In the genomic region with DNA sequence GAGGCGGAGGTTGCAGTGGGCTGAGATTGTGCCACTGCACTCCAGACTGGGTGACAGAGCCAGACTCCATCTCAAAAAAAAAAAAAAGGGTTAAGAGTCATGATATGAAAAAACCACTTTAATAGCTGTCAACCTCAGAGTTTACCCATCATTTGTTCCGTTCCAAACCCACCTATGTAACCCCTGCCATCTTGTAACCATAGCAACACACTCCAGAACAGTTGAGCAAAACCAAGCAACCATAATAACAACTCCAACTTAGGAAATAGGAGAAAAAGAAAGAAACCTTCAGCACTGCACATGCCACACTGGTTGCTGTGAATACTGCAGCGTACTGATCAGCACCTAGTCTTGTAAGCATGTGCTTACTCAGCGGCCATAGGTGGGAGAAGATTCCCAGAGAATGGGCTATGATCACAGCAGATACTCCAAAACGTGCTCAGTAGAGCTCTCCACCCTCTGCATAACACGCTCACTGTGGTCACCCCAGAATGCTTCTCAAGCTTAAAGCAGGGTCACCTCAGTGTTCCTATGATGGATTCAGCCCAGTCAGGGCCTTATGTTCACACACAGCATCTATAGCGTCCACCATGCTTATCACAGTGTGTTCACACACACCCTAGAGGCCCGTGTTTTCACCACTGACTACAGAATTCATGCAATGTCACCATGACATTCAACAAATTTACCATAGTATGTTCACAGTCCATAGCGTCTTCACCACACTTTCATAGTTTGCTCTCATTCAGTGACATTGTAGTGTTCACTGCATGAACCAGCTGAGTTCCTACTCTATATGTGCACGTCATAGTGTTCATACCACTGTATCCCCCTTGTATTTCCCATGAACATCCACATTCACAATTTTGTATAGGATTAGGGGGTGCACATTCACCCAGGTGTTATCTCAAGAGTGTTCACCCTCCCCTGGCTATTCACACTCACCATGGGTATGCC, we compare ENCODE assay signal across 1 cellular context.
A peak's percentile ranks its signal among the peaks of the same experiment; 100 is the strongest.
TF ChIP-seq lines count a peak whose summit lies in the region.

No MANE protein-coding gene starts in this region.

TF ChIP-seq in GM12878, 131 proteins besides CTCF, POLR2A, EP300 and RAD21:
- TF ChIP-seq BMI1 (IDR thresholded peaks at IDR 0.05; ENCODE audit: borderline replicate concordance), result peak; percentile 60
- no peak for TF ChIP-seq POU2F2 (IDR thresholded peaks at IDR 0.05; ENCODE audit: borderline replicate concordance, low read depth, low read length)
